9 cellular contexts compared by ENCODE assay signal in the genomic region with DNA sequence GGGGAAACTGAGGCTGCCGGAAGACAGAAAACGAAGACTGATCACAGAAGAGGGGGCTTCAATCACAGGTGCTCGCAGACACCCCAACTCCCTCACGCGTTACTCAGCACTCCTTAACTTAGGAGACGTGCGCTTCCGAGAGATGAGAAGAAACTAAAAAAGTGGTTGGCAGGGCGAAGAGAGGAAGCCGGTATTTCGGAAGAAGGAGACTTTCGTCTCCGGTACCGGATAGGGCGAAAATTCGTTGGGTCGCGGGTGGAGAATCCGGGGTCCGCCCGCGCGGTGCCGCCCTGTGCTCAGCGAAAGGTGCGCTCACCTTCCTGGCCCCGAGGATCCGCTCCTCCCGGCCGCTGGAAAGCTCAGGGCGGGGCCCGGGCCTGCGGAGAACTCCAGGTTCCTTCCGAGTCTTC. TPM values are rescaled to one million over a fixed set of nuclear protein-coding genes. Genes with fewer than 3 reads are reported as not detected.
A peak's percentile ranks its signal among the peaks of the same experiment; 100 is the strongest.
DNase-seq lines count a peak whose midpoint lies in the region; ATAC-seq and TF ChIP-seq lines count a peak whose summit lies in the region.
"Had no signal": no experiment of that assay in that cellular context is flagged by ENCODE, and none has a peak within 500 bp of the region (broad histone marks: within the 10 kb centered on the region; RNA-seq: fewer than 3 reads in every experiment).

No MANE protein-coding gene starts in this region.

- ATAC-seq in lower lobe of right lung: no peak
- ATAC-seq in HG03045 (IDR thresholded peaks at IDR 0.05; ENCODE audit: unreplicated experiment): no peak

- H3K4me3 ChIP-seq in lower lobe of right lung: peak overlapping the region; percentile 67

- H3K36me3 Mint-ChIP-seq in activated naive CD4-positive, alpha-beta T cell treated with anti-CD3 and anti-CD28 coated beads for 36 hours (ENCODE audit: low read depth): no peaks in the 10 kb centered on the region
- H3K36me3 Mint-ChIP-seq in brain (no peaks in the 10 kb centered on the region), type B pancreatic cell (peaks cover 15% of the 10 kb centered on the region)

- TF ChIP-seq CTCF in brain (conservative IDR thresholded peaks at IDR 0.05): no peak
- no peak for TF ChIP-seq CTCF in lower lobe of right lung (IDR thresholded peaks at IDR 0.05)
- no peak for TF ChIP-seq CTCF in type B pancreatic cell (conservative IDR thresholded peaks at IDR 0.05)
- TF ChIP-seq CTCF in RWPE1 (conservative IDR thresholded peaks at IDR 0.05; ENCODE audit: low read depth): no peak

- H3K27ac ChIP-seq in lower lobe of right lung (peak overlapping the region; percentile 89), RWPE1 (no peak overlapping the region)

- peaks cover 77% of the 10 kb centered on the region for H3K27me3 ChIP-seq in lower lobe of right lung (ENCODE audit: low read depth)

- peaks cover 58% of the 10 kb centered on the region for H3K27me3 Mint-ChIP-seq in activated naive CD4-positive, alpha-beta T cell treated with anti-CD3 and anti-CD28 coated beads for 36 hours (ENCODE audit: low read depth)
- peaks cover 93% of the 10 kb centered on the region for H3K27me3 Mint-ChIP-seq in brain
- H3K27me3 Mint-ChIP-seq in type B pancreatic cell: peaks cover 69% of the 10 kb centered on the region

- peaks cover 36% of the 10 kb centered on the region for H3K4me1 Mint-ChIP-seq in activated naive CD4-positive, alpha-beta T cell treated with anti-CD3 and anti-CD28 coated beads for 36 hours (ENCODE audit: low read depth)
- H3K4me1 Mint-ChIP-seq in brain (peaks cover 35% of the 10 kb centered on the region), type B pancreatic cell (ENCODE audit: unreplicated experiment) (peaks cover 29% of the 10 kb centered on the region)

- H3K27ac Mint-ChIP-seq in activated naive CD4-positive, alpha-beta T cell treated with anti-CD3 and anti-CD28 coated beads for 36 hours: no peak overlapping the region
- peak overlapping the region in 3 of 5 experiments; percentile 71 to 92 (median 77) for H3K27ac Mint-ChIP-seq in brain
- H3K27ac Mint-ChIP-seq in type B pancreatic cell: peak overlapping the region; percentile 72

- CTCF ChIA-PET in activated naive CD4-positive, alpha-beta T cell treated with anti-CD3 and anti-CD28 coated beads for 36 hours (lab: Charles Lee): no interaction called here
- CTCF ChIA-PET in RWPE1 (lab: Yijun Ruan, JAX): interaction anchor here (0.7 to 1.6 kb wide), 2 partner anchors 14 to 1167 kb away, joined by 3 to 7 read pairs; no protein-coding TSS in a partner anchor

- peaks cover 46% of the 10 kb centered on the region for H3K4me1 ChIP-seq in lower lobe of right lung

- H3K9me3 Mint-ChIP-seq in activated naive CD4-positive, alpha-beta T cell treated with anti-CD3 and anti-CD28 coated beads for 36 hours: no peaks in the 10 kb centered on the region
- H3K9me3 Mint-ChIP-seq in brain (peaks cover 0 to 11% (median 5%) of the 10 kb centered on the region in 5 experiments), type B pancreatic cell (no peaks in the 10 kb centered on the region)

- peak overlapping the region; percentile 11 for H3K4me3 Mint-ChIP-seq in activated naive CD4-positive, alpha-beta T cell treated with anti-CD3 and anti-CD28 coated beads for 36 hours
- H3K4me3 Mint-ChIP-seq in brain (peak overlapping the region; percentile 57 to 96 (median 82)), type B pancreatic cell (peak overlapping the region; percentile 91)

- intact Hi-C loops in activated naive CD4-positive, alpha-beta T cell treated with anti-CD3 and anti-CD28 coated beads for 36 hours (cut with micrococcal nuclease): loop anchor here (2.0 kb wide), 1 partner anchor 54 kb away; the partner anchor contains the start of gene TBX4
- intact Hi-C loops in lower lobe of right lung (cut with DNase I): no loop called here

- peaks cover 7% of the 10 kb centered on the region for H3K36me3 ChIP-seq in lower lobe of right lung

- no peak for DNase-seq in activated naive CD4-positive, alpha-beta T cell treated with anti-CD3 and anti-CD28 coated beads for 36 hours
- no peak for DNase-seq in activated naive CD4-positive, alpha-beta T cell treated with Interleukin-2 at 50 U/mL for 16 hours
- DNase-seq in lower lobe of right lung: no peak
- DNase-seq in type B pancreatic cell (ENCODE audit: extremely low spot score, unreplicated experiment): no peak
- DNase-seq in RWPE1 (ENCODE audit: low spot score): no peak
- DNase-seq in kidney glomerular epithelial cell (lab: John Stamatoyannopoulos, UW): no peak

- no peaks in the 10 kb centered on the region for H3K9me3 ChIP-seq in lower lobe of right lung

- POLR2A ChIA-PET in RWPE1 (lab: Yijun Ruan, JAX; ENCODE audit: low non-redundant PET): no interaction called here

RNA-seq across cellular contexts. Expression of gene TBX2, which starts 0.9 kb away (rescaled TPM):
- not detected for total RNA-seq in activated naive CD4-positive, alpha-beta T cell treated with anti-CD3 and anti-CD28 coated beads for 36 hours
- polyA plus RNA-seq in brain (ENCODE audit: insufficient read depth, low read depth, low replicate concordance): 5.5 TPM
- 83.3 TPM for total RNA-seq in lower lobe of right lung
- 8.7 and 55.9 TPM in 2 replicates for total RNA-seq in type B pancreatic cell (ENCODE audit: low replicate concordance)
- total RNA-seq: activated CD8-positive, alpha-beta memory T cell treated with anti-CD3 and anti-CD28 coated beads for 36 hours had no signal

RNA-seq across cellular contexts. Expression of gene TBX4, which starts 53.5 kb away (rescaled TPM):
- not detected for total RNA-seq in activated naive CD4-positive, alpha-beta T cell treated with anti-CD3 and anti-CD28 coated beads for 36 hours
- polyA plus RNA-seq in brain (ENCODE audit: insufficient read depth, low read depth, low replicate concordance): not detected
- total RNA-seq in lower lobe of right lung (22.3 TPM), type B pancreatic cell (ENCODE audit: low replicate concordance) (0.45 and 1.8 TPM in 2 replicates)
- total RNA-seq: activated CD8-positive, alpha-beta memory T cell treated with anti-CD3 and anti-CD28 coated beads for 36 hours had no signal

Comparison
In these comparisons a context has a peak if more than half of its experiments do, and no peak if none do; other contexts are left out.
1. H3K4me3 Mint-ChIP-seq: peak in every context shown above with its lines; median percentile 91 in type B pancreatic cell; 82 in brain; 11 in activated naive CD4-positive, alpha-beta T cell treated with anti-CD3 and anti-CD28 coated beads for 36 hours.